8 cellular contexts compared by ENCODE assay signal in genomic region chr10:102242118-102242485, GRCh38. TPM values are rescaled to one million over a fixed set of nuclear protein-coding genes. Genes with fewer than 3 reads are reported as not detected.
DNase-seq lines count a peak whose midpoint lies in the region; ATAC-seq, FAIRE-seq and TF ChIP-seq lines count a peak whose summit lies in the region.

No MANE protein-coding gene starts in this region.

- peaks cover 23% of the 10 kb centered on the region for H3K4me1 ChIP-seq in A549

- ATAC-seq in A549 (no peak), naive B cell (ENCODE audit: low read depth in 2 of 2) (no peak), HG03457 (IDR thresholded peaks at IDR 0.05; ENCODE audit: unreplicated experiment) (no peak)

- H3K9me3 Mint-ChIP-seq in naive B cell = peaks cover 0 to 3% (median 0%) of the 10 kb centered on the region in 7 donors

- POLR2A ChIA-PET in A549 (lab: Yijun Ruan, JAX) = no interaction called here

- H3K27ac ChIP-seq in A549 = no peak overlapping the region; a peak in 1 of 6 replicates

- peak overlapping the region; percentile 95 for H3K4me2 ChIP-seq in A549

- no peak for DNase-seq in A549 (ENCODE audit: low read depth in 1 of 2, low spot score in 1 of 2)
- DNase-seq in HFF-Myc (ENCODE audit: extremely low read depth, low read depth) = no peak
- no peak for DNase-seq in choroid plexus epithelial cell (ENCODE audit: low read depth)
- DNase-seq in naive B cell = no peak
- no peak for DNase-seq in putamen (ENCODE audit: low spot score)
- DNase-seq in NCI-H2196 treated with DMSO at 0.1 percent for 48 hours (lab: John Stamatoyannopoulos, UW; ENCODE audit: unreplicated experiment) = no peak
- no peak for DNase-seq in posterior cingulate gyrus

- intact Hi-C loops in posterior cingulate gyrus (cut with DNase I) = no loop called here

- WGBS in A549 (ENCODE audit: missing lambda C conversion rate) = 72% methylated on average over 7 of the region's 7 CpGs

- TF ChIP-seq CTCF in A549 (IDR thresholded peaks at IDR 0.05) (no peak), HFF-Myc (IDR thresholded peaks at IDR 0.05; ENCODE audit: low read depth, low read length, missing control alignments) (no peak), choroid plexus epithelial cell (conservative IDR thresholded peaks at IDR 0.05; ENCODE audit: low read depth, low read length) (no peak)

- FAIRE-seq in A549 (lab: Jason Lieb, UNC) = no peak

- peaks cover 0 to 14% of the 10 kb centered on the region in 2 donors for H3K36me3 Mint-ChIP-seq in naive B cell

- H3K27ac Mint-ChIP-seq in naive B cell = peak overlapping the region in 4 of 6 donors; percentile 43 to 80 (median 64)

- peaks cover 37 to 51% (median 40%) of the 10 kb centered on the region in 3 donors for H3K27me3 Mint-ChIP-seq in naive B cell

- H3K4me3 Mint-ChIP-seq in naive B cell = peak overlapping the region; percentile 74 to 92 (median 87)

- no peak for TF ChIP-seq POLR2A in A549 (IDR thresholded peaks at IDR 0.05; ENCODE audit: low read length)

- H3K9me3 ChIP-seq in A549 = no peaks in the 10 kb centered on the region

- H3K4me3 ChIP-seq in A549 = peak overlapping the region; percentile 55
- H3K4me3 ChIP-seq in HFF-Myc (replicated peaks; ENCODE audit: low read depth, low read length) = peak overlapping the region; percentile 53
- peak overlapping the region; percentile 72 for H3K4me3 ChIP-seq in choroid plexus epithelial cell (ENCODE audit: low read depth, low read length)

- H3K4me1 Mint-ChIP-seq in naive B cell = peaks cover 37 to 42% (median 40%) of the 10 kb centered on the region in 3 donors

- CTCF ChIA-PET in A549 (lab: Yijun Ruan, JAX) = interaction anchor here (0.7 to 24.2 kb wide), 6 partner anchors 11 to 157 kb away, joined by 3 to 886 read pairs (median 60); partner anchors contain the start of genes ELOVL3 and NFKB2

- TF ChIP-seq EP300 in A549 (IDR thresholded peaks at IDR 0.05) = no peak

- no peak for TF ChIP-seq RAD21 in A549 (conservative IDR thresholded peaks at IDR 0.05 in 1 of 2, IDR thresholded peaks at IDR 0.05 in 1 of 2)

TF ChIP-seq in A549, 52 proteins besides CTCF, POLR2A, EP300 and RAD21:
- TF ChIP-seq ZNF302 (CRISPR knock-in tag; IDR thresholded peaks at IDR 0.05) = no peak
- TF ChIP-seq ESRRA (IDR thresholded peaks at IDR 0.05; ENCODE audit: borderline replicate concordance, low read length) = no peak
- no peak for TF ChIP-seq BCL3 (IDR thresholded peaks at IDR 0.05)
- no peak for TF ChIP-seq E2F6 (IDR thresholded peaks at IDR 0.05; ENCODE audit: borderline replicate concordance, low read depth)
- TF ChIP-seq FOXS1 (CRISPR knock-in tag; IDR thresholded peaks at IDR 0.05) = no peak
- TF ChIP-seq HDAC2 (IDR thresholded peaks at IDR 0.05) = no peak
- no peak for TF ChIP-seq JUN (IDR thresholded peaks at IDR 0.05)
- no peak for TF ChIP-seq ELK1 (IDR thresholded peaks at IDR 0.05; ENCODE audit: low read depth, low read length)
- no peak for TF ChIP-seq JUNB (IDR thresholded peaks at IDR 0.05)
- TF ChIP-seq PHF8 (IDR thresholded peaks at IDR 0.05; ENCODE audit: borderline replicate concordance, low read depth) = no peak
- no peak for TF ChIP-seq RFX5 (IDR thresholded peaks at IDR 0.05)
- no peak for TF ChIP-seq RNF2 (IDR thresholded peaks at IDR 0.05; ENCODE audit: borderline replicate concordance, low read depth)
- TF ChIP-seq SMC3 (IDR thresholded peaks at IDR 0.05) = no peak

RNA-seq across cellular contexts. Expression of gene PITX3, which starts 0.8 kb away (rescaled TPM):
- polyA plus RNA-seq in A549 (2011; rRNA removed) = not detected in 2 replicates
- polyA plus RNA-seq in A549 (2012; cell fraction: cytosol; rRNA removed) = 0.09 and 0.18 TPM in 2 replicates
- polyA plus RNA-seq in A549 (2012; cell fraction: nucleus; rRNA removed) = 0.31 TPM in 1 of 2 replicates, not detected in the other
- polyA plus RNA-seq in A549 (2017; fragmentation: RNase III; extraction: RNeasy Plus Mini Kit Qiagen cat#74134 plus additional on column Dnase treatment) = 0.09 TPM in 1 of 3 replicates, not detected in the others
- polyA minus RNA-seq in A549 (2011; rRNA and poly(A)+ RNA removed) = not detected in 2 replicates
- polyA plus RNA-seq in naive B cell (ENCODE audit: low read depth in 6 of 6) = not detected

RNA-seq across cellular contexts. Expression of gene GBF1, which starts 3.2 kb away (rescaled TPM):
- polyA plus RNA-seq in A549 (2011; rRNA removed) = 21.3 and 34.7 TPM in 2 replicates
- 11.0 and 14.2 TPM in 2 replicates for polyA plus RNA-seq in A549 (2012; cell fraction: cytosol; rRNA removed)
- polyA plus RNA-seq in A549 (2012; cell fraction: nucleus; rRNA removed) = 40.9 and 47.8 TPM in 2 replicates
- 20.4 to 22.2 TPM (median 22.1 TPM) in 3 replicates for polyA plus RNA-seq in A549 (2017; fragmentation: RNase III; extraction: RNeasy Plus Mini Kit Qiagen cat#74134 plus additional on column Dnase treatment)
- polyA minus RNA-seq in A549 (2011; rRNA and poly(A)+ RNA removed) = 79.2 and 86.6 TPM in 2 replicates
- polyA plus RNA-seq in naive B cell (ENCODE audit: low read depth in 6 of 6) = 10 to 100 TPM in 1 of 6 donors, 1 to 10 TPM in 5; 3.9 to 14.8 (median 6.2) TPM

RNA-seq across cellular contexts. Expression of gene ELOVL3, which starts 16.0 kb away (rescaled TPM):
- 0.53 and 0.86 TPM in 2 replicates for polyA plus RNA-seq in A549 (2011; rRNA removed)
- 0.29 and 0.49 TPM in 2 replicates for polyA plus RNA-seq in A549 (2012; cell fraction: cytosol; rRNA removed)
- 0.31 and 0.45 TPM in 2 replicates for polyA plus RNA-seq in A549 (2012; cell fraction: nucleus; rRNA removed)
- 0.22 to 0.41 TPM (median 0.30 TPM) in 3 replicates for polyA plus RNA-seq in A549 (2017; fragmentation: RNase III; extraction: RNeasy Plus Mini Kit Qiagen cat#74134 plus additional on column Dnase treatment)
- polyA minus RNA-seq in A549 (2011; rRNA and poly(A)+ RNA removed) = 0.39 and 0.74 TPM in 2 replicates
- polyA plus RNA-seq in naive B cell (ENCODE audit: low read depth in 6 of 6) = not detected
